ENCODE assay signal across 28 cellular contexts in the genomic region with DNA sequence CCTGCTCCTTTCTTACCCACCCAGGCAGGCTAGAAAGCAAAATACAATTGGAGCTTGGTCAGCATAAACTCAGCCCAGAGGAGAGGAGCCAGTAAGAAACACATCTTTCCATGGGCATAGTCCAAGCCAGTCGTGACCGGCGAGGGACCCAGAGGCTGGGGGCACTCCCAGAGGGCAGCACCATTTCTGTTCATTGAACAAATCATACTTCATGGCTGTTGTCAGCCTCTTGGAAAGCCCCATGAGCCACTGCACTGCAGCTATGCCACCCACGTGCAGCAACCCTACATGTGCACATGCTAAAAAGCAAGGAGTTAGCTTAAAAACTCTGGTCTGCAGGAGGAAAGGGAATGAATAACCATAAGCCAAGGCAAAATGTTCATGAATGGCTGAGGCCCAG.
"Had no signal": no experiment of that assay in that cellular context is flagged by ENCODE, and none has a peak within 500 bp of the region (broad histone marks: within the 10 kb centered on the region; RNA-seq: fewer than 3 reads in every experiment).

No MANE protein-coding gene starts in this region.

- H3K36me3 ChIP-seq: colonic mucosa, esophagus muscularis mucosa, esophagus squamous epithelium, gastrocnemius medialis, gastroesophageal sphincter, heart left ventricle, heart right ventricle had no signal

- DNase-seq: colonic mucosa; cortex of kidney; dermis blood vessel endothelial cell; dorsolateral prefrontal cortex; effector CD4-positive, alpha-beta T cell; effector CD8-positive, alpha-beta T cell; effector memory CD4-positive, alpha-beta T cell; effector memory CD8-positive, alpha-beta T cell; endodermal cell; erythroblast; esophagus squamous epithelium; foreskin fibroblast; foreskin keratinocyte; foreskin melanocyte; gastrocnemius medialis; glutamatergic neuron; head of caudate nucleus; heart left ventricle; heart right ventricle had no signal

- H3K27ac ChIP-seq: colonic mucosa, coronary artery, dorsolateral prefrontal cortex, epithelial cell of prostate, esophagus muscularis mucosa, esophagus squamous epithelium, foreskin keratinocyte, gastrocnemius medialis, gastroesophageal sphincter, heart left ventricle, heart right ventricle had no signal

- H3K4me3 ChIP-seq: colonic mucosa, coronary artery, dorsolateral prefrontal cortex, esophagus muscularis mucosa, esophagus squamous epithelium, gastrocnemius medialis, gastroesophageal sphincter, heart left ventricle, heart right ventricle had no signal

- H3K4me1 ChIP-seq: colonic mucosa, esophagus muscularis mucosa, gastrocnemius medialis, gastroesophageal sphincter, heart left ventricle, heart right ventricle had no signal

- H3K9me3 ChIP-seq: colonic mucosa, esophagus muscularis mucosa, esophagus squamous epithelium, gastrocnemius medialis, gastroesophageal sphincter, heart left ventricle, heart right ventricle had no signal

- ATAC-seq: effector memory CD8-positive, alpha-beta T cell; esophagus mucosa; foreskin keratinocyte; gastrocnemius medialis; gastroesophageal sphincter; heart left ventricle; heart right ventricle had no signal

- H3K27me3 ChIP-seq: colonic mucosa, dorsolateral prefrontal cortex, esophagus muscularis mucosa, foreskin keratinocyte, gastrocnemius medialis, gastroesophageal sphincter had no signal

- FAIRE-seq: colon, endometrium, endothelial cell of umbilical vein, frontal cortex had no signal
